Comparison of ENCODE assay signal across 8 cellular contexts in genomic region chr22:43388420-43388851, GRCh38. TPM values are rescaled to one million over a fixed set of nuclear protein-coding genes. Genes with fewer than 3 reads are reported as not detected.
A peak's percentile ranks its signal among the peaks of the same experiment; 100 is the strongest.
DNase-seq lines count a peak whose midpoint lies in the region; TF ChIP-seq lines count a peak whose summit lies in the region.

No MANE protein-coding gene starts in this region.

- TF ChIP-seq CTCF in ovary (IDR thresholded peaks at IDR 0.05) (peak; percentile 90 to 97 (median 97)), tibial nerve (IDR thresholded peaks at IDR 0.05) (peak; percentile 90 to 99 (median 95))

- no peak for TF ChIP-seq POLR2A in ovary (IDR thresholded peaks at IDR 0.05)
- no peak for TF ChIP-seq POLR2A in tibial nerve (IDR thresholded peaks at IDR 0.05)

- H3K27me3 ChIP-seq in ovary (no peaks in the 10 kb centered on the region), tibial nerve (peaks cover 0 to 22% of the 10 kb centered on the region in 2 donors)

- intact Hi-C loops in ovary (cut with DNase I) = loop anchor here (5.0 to 10.0 kb wide), 4 partner anchors 111 to 499 kb away; no protein-coding TSS in a partner anchor

- H3K4me3 ChIP-seq in ovary (no peak overlapping the region), tibial nerve (no peak overlapping the region)

- peak; percentile 79 for DNase-seq in DMS53 (lab: John Stamatoyannopoulos, UW)
- peak; percentile 37 for DNase-seq in LHCN-M2 (ENCODE audit: low read depth)
- DNase-seq in SHP77 treated with DMSO at 0.1 percent for 48 hours (lab: John Stamatoyannopoulos, UW) = peak; percentile 40
- DNase-seq in activated T-helper 9 cell treated with anti-CD3 and anti-CD28 coated beads, Interleukin-2, amount 50 U/mL, for 16 hours (ENCODE audit: low read depth) = peak; percentile 63
- peak; percentile 21 for DNase-seq in foreskin melanocyte
- peak; percentile 85 to 93 (median 91) for DNase-seq in ovary
- peak; percentile 57 to 78 for DNase-seq in tibial nerve (ENCODE audit: low spot score in 2 of 2)
- DNase-seq in OCI-M2 (lab: John Stamatoyannopoulos, UW; ENCODE audit: unreplicated experiment) = no peak

- H3K4me1 ChIP-seq in ovary (ENCODE audit: insufficient read depth) (peaks cover 4% of the 10 kb centered on the region), tibial nerve (peaks cover 0 to 14% (median 0%) of the 10 kb centered on the region in 4 donors)

- H3K27ac ChIP-seq in ovary (no peak overlapping the region), tibial nerve (no peak overlapping the region)

- H3K36me3 ChIP-seq in ovary (no peaks in the 10 kb centered on the region), tibial nerve (no peaks in the 10 kb centered on the region)

- TF ChIP-seq EP300 in ovary (IDR thresholded peaks at IDR 0.05) (no peak), tibial nerve (IDR thresholded peaks at IDR 0.05) (no peak)

- H3K9me3 ChIP-seq in ovary = no peaks in the 10 kb centered on the region
- no peaks in the 10 kb centered on the region for H3K9me3 ChIP-seq in tibial nerve

- 2 to 3% (median 3%) methylated on average over 17 of the region's 17 CpGs for WGBS in ovary, 3 donors
- WGBS in tibial nerve, 2 donors = 8 to 10% methylated on average over 14 to 17 of the region's 17 CpGs

RNA-seq across cellular contexts. Expression of gene MPPED1, which starts 23.4 kb away (rescaled TPM):
- not detected in 2 replicates for total RNA-seq in LHCN-M2 (2014; rRNA removed)
- not detected for polyA plus RNA-seq in LHCN-M2 (2012)
- 1 to 10 TPM in 5 of 7 donors, under 1 TPM in 2; 0.46 to 4.1 (median 2.9) TPM for total RNA-seq in ovary
- 1 to 10 TPM in 1 of 2 donors, under 1 TPM in 1; 0.45 to 1.3 TPM for polyA plus RNA-seq in ovary
- 1 to 10 TPM; 1.2 to 2.4 (median 1.8) TPM for total RNA-seq in tibial nerve

RNA-seq across cellular contexts. Expression of gene SCUBE1, which starts 45.3 kb away (rescaled TPM):
- total RNA-seq in LHCN-M2 (2014; rRNA removed) = not detected in 2 replicates
- 0.26 TPM for polyA plus RNA-seq in LHCN-M2 (2012)
- 100 to 1,000 TPM in 4 of 7 donors, 10 to 100 TPM in 1, 1 to 10 TPM in 2; 5.5 to 202 (median 101) TPM for total RNA-seq in ovary
- polyA plus RNA-seq in ovary = 10 to 100 TPM; 11.1 to 20.1 TPM
- 100 to 1,000 TPM in 2 of 4 donors, 10 to 100 TPM in 2; 81.3 to 214 (median 141) TPM for total RNA-seq in tibial nerve
